In the genomic region with DNA sequence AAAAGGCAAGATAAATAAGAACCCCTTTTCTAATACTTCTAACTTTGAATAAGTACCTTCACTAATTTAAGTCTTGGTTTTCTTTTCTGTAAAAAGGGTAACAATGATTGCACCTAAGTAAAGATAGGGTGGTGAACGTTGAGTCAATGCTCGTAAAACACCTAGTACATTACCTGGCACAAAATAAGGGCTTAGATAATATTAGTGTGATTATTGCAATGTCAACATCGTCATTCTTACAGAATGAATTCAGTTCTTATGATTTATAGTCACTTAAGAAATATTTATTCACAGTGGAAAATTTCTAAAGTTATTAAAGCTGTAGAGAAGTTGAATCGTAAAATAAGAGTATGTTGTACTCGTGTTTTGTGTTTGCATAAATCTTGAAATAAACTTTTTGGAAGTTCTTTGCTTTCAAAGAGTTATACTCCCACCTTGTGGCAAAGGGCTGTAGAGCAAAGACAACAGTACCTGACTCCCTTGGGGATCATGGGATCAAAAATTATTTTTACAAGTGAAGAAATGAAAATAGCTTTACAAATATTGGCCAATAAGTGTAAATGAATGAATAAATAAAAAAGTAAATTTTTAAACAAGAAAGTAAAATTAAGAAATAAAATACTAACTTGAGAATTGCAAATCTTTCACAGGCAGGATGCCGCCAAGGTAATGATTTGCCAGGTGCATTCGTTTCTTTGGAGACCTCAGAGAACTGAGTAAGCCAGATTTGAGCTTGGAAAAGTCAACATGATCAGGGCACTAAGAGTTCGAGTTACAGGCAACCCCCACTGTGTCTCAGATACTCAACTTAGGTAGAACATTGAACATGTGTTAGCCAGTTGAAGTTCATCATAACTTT, we compare ENCODE assay signal across 8 cellular contexts.
DNase-seq lines count a peak whose midpoint lies in the region; ATAC-seq and TF ChIP-seq lines count a peak whose summit lies in the region.

No MANE protein-coding gene starts in this region.

- H3K9me3 Mint-ChIP-seq in activated CD4-positive, alpha-beta T cell treated with anti-CD3 and anti-CD28 coated beads for 36 hours (ENCODE audit: low read depth) = peaks cover 2% of the 10 kb centered on the region

- CTCF ChIA-PET in activated CD4-positive, alpha-beta T cell treated with anti-CD3 and anti-CD28 coated beads for 36 hours (lab: Charles Lee) = interaction anchor here (0.6 to 1.0 kb wide), 2 partner anchors 11 to 124 kb away, joined by 3 read pairs; no protein-coding TSS in a partner anchor

- no peak overlapping the region for H3K4me3 Mint-ChIP-seq in activated CD4-positive, alpha-beta T cell treated with anti-CD3 and anti-CD28 coated beads for 36 hours

- no peaks in the 10 kb centered on the region for H3K4me1 Mint-ChIP-seq in activated CD4-positive, alpha-beta T cell treated with anti-CD3 and anti-CD28 coated beads for 36 hours

- TF ChIP-seq POLR2A in thyroid gland (IDR thresholded peaks at IDR 0.05) = no peak

- H3K27me3 ChIP-seq in thyroid gland = no peaks in the 10 kb centered on the region

- DNase-seq in DMS153 (lab: John Stamatoyannopoulos, UW) (peak; percentile 28), KG1 (lab: John Stamatoyannopoulos, UW) (peak; percentile 28), SHP77 treated with DMSO at 0.1 percent for 48 hours (lab: John Stamatoyannopoulos, UW) (peak; percentile 9), fibroblast of pulmonary artery (ENCODE audit: low read depth) (peak; percentile 70), thyroid gland (peak; percentile 9 to 12)
- no peak for DNase-seq in activated CD4-positive, alpha-beta T cell treated with anti-CD3 and anti-CD28 coated beads for 36 hours

- no peaks in the 10 kb centered on the region for H3K27me3 Mint-ChIP-seq in activated CD4-positive, alpha-beta T cell treated with anti-CD3 and anti-CD28 coated beads for 36 hours

- no peak overlapping the region for H3K27ac Mint-ChIP-seq in activated CD4-positive, alpha-beta T cell treated with anti-CD3 and anti-CD28 coated beads for 36 hours

- TF ChIP-seq CTCF in fibroblast of pulmonary artery (IDR thresholded peaks at IDR 0.05; ENCODE audit: low read length, missing control alignments) (peak; percentile 85), thyroid gland (IDR thresholded peaks at IDR 0.05) (peak in 5 of 6 experiments; percentile 28 to 71 (median 68))

- intact Hi-C loops in thyroid gland (cut with DNase I) = no loop called here
- intact Hi-C loops in activated CD4-positive, alpha-beta T cell treated with anti-CD3 and anti-CD28 coated beads for 36 hours (cut with DNase I, micrococcal nuclease) = loop anchor here (5.0 to 10.0 kb wide), 2 partner anchors 125 to 687 kb away; no protein-coding TSS in a partner anchor

- no peak for ATAC-seq in GM21390 (IDR thresholded peaks at IDR 0.05; ENCODE audit: unreplicated experiment)
- ATAC-seq in activated CD4-positive, alpha-beta T cell treated with anti-CD3 and anti-CD28 coated beads for 36 hours = no peak
- ATAC-seq in HG02759 (IDR thresholded peaks at IDR 0.05; ENCODE audit: unreplicated experiment) = no peak

- H3K27ac ChIP-seq in thyroid gland = no peak overlapping the region

- H3K4me1 ChIP-seq in thyroid gland = peaks cover 0 to 3% of the 10 kb centered on the region in 2 donors

- no peaks in the 10 kb centered on the region for H3K36me3 Mint-ChIP-seq in activated CD4-positive, alpha-beta T cell treated with anti-CD3 and anti-CD28 coated beads for 36 hours (ENCODE audit: low read depth)

- no peak overlapping the region for H3K4me3 ChIP-seq in fibroblast of pulmonary artery (replicated peaks; ENCODE audit: low read depth, low read length)
- no peak overlapping the region for H3K4me3 ChIP-seq in thyroid gland (replicated peaks in 1 of 3)

- H3K9me3 ChIP-seq in thyroid gland = no peaks in the 10 kb centered on the region

- no peaks in the 10 kb centered on the region for H3K36me3 ChIP-seq in thyroid gland

- 42 to 44% methylated on average over 8 of the region's 8 CpGs for WGBS in thyroid gland, 2 donors

- POLR2A ChIA-PET in activated CD4-positive, alpha-beta T cell treated with anti-CD3 and anti-CD28 coated beads for 36 hours (lab: Charles Lee) = no interaction called here
